8 cellular contexts compared by ENCODE assay signal in genomic region chr1:114668784-114669561, GRCh38. TPM values are rescaled to one million over a fixed set of nuclear protein-coding genes. Genes with fewer than 3 reads are reported as not detected.
DNase-seq lines count a peak whose midpoint lies in the region; ATAC-seq, FAIRE-seq and TF ChIP-seq lines count a peak whose summit lies in the region.

No MANE protein-coding gene starts in this region.

- no peaks in the 10 kb centered on the region for H3K9me3 Mint-ChIP-seq in Calu3 (ENCODE audit: low read depth, unreplicated experiment)
- H3K9me3 Mint-ChIP-seq in naive thymus-derived CD8-positive, alpha-beta T cell: no peaks in the 10 kb centered on the region

- H3K27me3 ChIP-seq in MG63 (no peaks in the 10 kb centered on the region; the same call in 1 of the 2 replicates), duodenal mucosa (ENCODE audit: control insufficient read depth in 1 of 2, insufficient read depth in 2 of 2, low read length in 2 of 2) (no peaks in the 10 kb centered on the region)

- BruUV-seq in Calu3 (replicated peaks; lab: Mats Ljungman, UMichigan): no TSS peak

- no peak for ATAC-seq in naive thymus-derived CD8-positive, alpha-beta T cell

- peaks cover 7 to 11% of the 10 kb centered on the region in 2 donors for H3K4me1 ChIP-seq in duodenal mucosa (ENCODE audit: control insufficient read depth in 1 of 2, insufficient read depth in 2 of 2, low read length in 2 of 2)

- POLR2A ChIA-PET in naive thymus-derived CD8-positive, alpha-beta T cell (lab: Charles Lee): interaction anchor here (0.8 to 2.3 kb wide), 2 partner anchors 47 to 89 kb away, joined by 4 to 8 read pairs; partner anchors contain the start of genes CSDE1 and NRAS

- H3K36me3 ChIP-seq in MG63 (no peaks in the 10 kb centered on the region), duodenal mucosa (ENCODE audit: control insufficient read depth in 1 of 2, insufficient read depth in 2 of 2, low read length in 2 of 2) (no peaks in the 10 kb centered on the region)

- no peak for FAIRE-seq in D721Med (lab: Jason Lieb, UNC)

- TF ChIP-seq CTCF in Calu3 (IDR thresholded peaks at IDR 0.05; ENCODE audit: unreplicated experiment): no peak
- no peak for TF ChIP-seq CTCF in D721Med (IDR thresholded peaks at IDR 0.05; ENCODE audit: insufficient read depth, missing control alignments)

- H3K36me3 Mint-ChIP-seq in Calu3 (ENCODE audit: insufficient read depth, unreplicated experiment): peaks cover 12% of the 10 kb centered on the region
- no peaks in the 10 kb centered on the region for H3K36me3 Mint-ChIP-seq in naive thymus-derived CD8-positive, alpha-beta T cell

- H3K27ac ChIP-seq in duodenal mucosa (ENCODE audit: low read depth, low read length): no peak overlapping the region

- no peak for DNase-seq in Calu3
- peak; percentile 53 for DNase-seq in MG63
- peak in 1 of 10 donors; percentile 2 for DNase-seq in naive thymus-derived CD8-positive, alpha-beta T cell
- no peak for DNase-seq in D721Med (ENCODE audit: insufficient read length, low spot score)
- DNase-seq in middle frontal gyrus (ENCODE audit: extremely low spot score, low spot score): no peak
- no peak for DNase-seq in RKO (ENCODE audit: low spot score)
- no peak for DNase-seq in GOT3 (lab: John Stamatoyannopoulos, UW)

- peak overlapping the region; percentile 64 to 65 for H3K9ac ChIP-seq in duodenal mucosa (ENCODE audit: low read depth in 1 of 2, low read length in 2 of 2)

- H3K9me3 ChIP-seq in MG63: no peaks in the 10 kb centered on the region
- no peaks in the 10 kb centered on the region for H3K9me3 ChIP-seq in duodenal mucosa (ENCODE audit: control insufficient read depth in 1 of 2, low read length in 2 of 2)

- peak overlapping the region; percentile 75 for H3K4me3 Mint-ChIP-seq in Calu3 (ENCODE audit: low read depth, unreplicated experiment)
- H3K4me3 Mint-ChIP-seq in naive thymus-derived CD8-positive, alpha-beta T cell: peak overlapping the region; percentile 91 to 99 (median 96)

- CTCF ChIA-PET in Calu3 (lab: Charles Lee): interaction anchor here (0.6 to 1.8 kb wide), 3 partner anchors 8 to 1052 kb away, joined by 3 to 14 read pairs (median 5); no protein-coding TSS in a partner anchor

- peaks cover 8% of the 10 kb centered on the region for H3K4me1 Mint-ChIP-seq in Calu3 (ENCODE audit: low read depth, unreplicated experiment)
- peaks cover 2 to 15% (median 10%) of the 10 kb centered on the region in 4 donors for H3K4me1 Mint-ChIP-seq in naive thymus-derived CD8-positive, alpha-beta T cell

- H3K4me3 ChIP-seq in MG63: peak overlapping the region; percentile 63
- H3K4me3 ChIP-seq in duodenal mucosa (ENCODE audit: low read depth in 1 of 2, low read length in 2 of 2): peak overlapping the region; percentile 69 to 90

- H3K27ac Mint-ChIP-seq in Calu3 (ENCODE audit: unreplicated experiment): no peak overlapping the region
- peak overlapping the region in 8 of 10 donors; percentile 22 to 95 (median 80) for H3K27ac Mint-ChIP-seq in naive thymus-derived CD8-positive, alpha-beta T cell

- intact Hi-C loops in Calu3 (cut with micrococcal nuclease; ENCODE audit: unreplicated experiment): no loop called here

- H3K27me3 Mint-ChIP-seq in Calu3 (ENCODE audit: unreplicated experiment): no peaks in the 10 kb centered on the region
- peaks cover 4 to 27% (median 11%) of the 10 kb centered on the region in 5 donors for H3K27me3 Mint-ChIP-seq in naive thymus-derived CD8-positive, alpha-beta T cell

RNA-seq across cellular contexts. Expression of gene DENND2C, which starts 0.9 kb away (rescaled TPM):
- total RNA-seq in Calu3 (2022): 1.2 and 1.3 TPM in 2 replicates
- total RNA-seq in MG63 (2014; rRNA removed; shearing (Covaris generic); ENCODE audit: low replicate concordance): 1.7 and 1.8 TPM in 2 replicates
- 1 to 10 TPM; 1.9 to 2.3 TPM for total RNA-seq in naive thymus-derived CD8-positive, alpha-beta T cell
- polyA plus RNA-seq in naive thymus-derived CD8-positive, alpha-beta T cell: 1 to 10 TPM in 1 of 3 donors, under 1 TPM in 2; 0.44 to 1.0 (median 0.77) TPM

RNA-seq across cellular contexts. Expression of gene AMPD1, which starts 26.4 kb away (rescaled TPM):
- not detected in 2 replicates for total RNA-seq in Calu3 (2022)
- not detected in 2 replicates for total RNA-seq in MG63 (2014; rRNA removed; shearing (Covaris generic); ENCODE audit: low replicate concordance)
- not detected for total RNA-seq in naive thymus-derived CD8-positive, alpha-beta T cell
- not detected for polyA plus RNA-seq in naive thymus-derived CD8-positive, alpha-beta T cell

RNA-seq across cellular contexts. Expression of gene NRAS, which starts 47.6 kb away (rescaled TPM):
- total RNA-seq in Calu3 (2022): 29.1 and 29.4 TPM in 2 replicates
- total RNA-seq in MG63 (2014; rRNA removed; shearing (Covaris generic); ENCODE audit: low replicate concordance): 77.3 and 111 TPM in 2 replicates
- total RNA-seq in naive thymus-derived CD8-positive, alpha-beta T cell: 10 to 100 TPM; 28.1 to 28.2 TPM
- polyA plus RNA-seq in naive thymus-derived CD8-positive, alpha-beta T cell: 10 to 100 TPM; 25.5 to 33.3 (median 29.6) TPM
